30 cellular contexts compared by ENCODE assay signal in genomic region chr10:129223363-129223762, GRCh38.
"Had no signal": no experiment of that assay in that cellular context is flagged by ENCODE, and none has a peak within 500 bp of the region (broad histone marks: within the 10 kb centered on the region; RNA-seq: fewer than 3 reads in every experiment).

No MANE protein-coding gene starts in this region.

- H3K36me3 ChIP-seq: gastrocnemius medialis, prostate gland, right atrium auricular region, suprapubic skin, transverse colon, upper lobe of right lung, uterus had no signal

- H3K4me1 ChIP-seq: gastrocnemius medialis, prostate gland, right atrium auricular region, suprapubic skin, transverse colon, upper lobe of right lung, uterus had no signal

- H3K4me3 ChIP-seq: gastrocnemius medialis, lung, prostate gland, right atrium auricular region, smooth muscle cell, suprapubic skin, transverse colon, upper lobe of right lung, uterus had no signal

- H3K4me1 Mint-ChIP-seq: stimulated activated naive CD8-positive, alpha-beta T cell treated with anti-CD3 and anti-CD28 coated beads, Interleukin-15, amount 100 ng/mL, for 72 hours had no signal

- H3K27me3 ChIP-seq: gastrocnemius medialis, right atrium auricular region, suprapubic skin, transverse colon, upper lobe of right lung, uterus had no signal

- H3K27ac ChIP-seq: epithelial cell of prostate, gastrocnemius medialis, prostate gland, right atrium auricular region, suprapubic skin, transverse colon, upper lobe of right lung had no signal

- H3K9me3 ChIP-seq: gastrocnemius medialis, prostate gland, right atrium auricular region, suprapubic skin, transverse colon, upper lobe of right lung, uterus had no signal

- H3K4me3 Mint-ChIP-seq: dendritic cell treated with granulocyte-macrophage colony-stimulating factor and Interleukin-4, amounts not matched to agents 40 ng/mL and 50 ng/mL, for 4 days; endodermal cell; naive thymus-derived CD8-positive, alpha-beta T cell; nephron progenitor cell; stimulated activated naive CD8-positive, alpha-beta T cell treated with anti-CD3 and anti-CD28 coated beads, Interleukin-15, amount 100 ng/mL, for 72 hours had no signal

- H3K36me3 Mint-ChIP-seq: naive thymus-derived CD8-positive, alpha-beta T cell had no signal

- H3K9me3 Mint-ChIP-seq: dendritic cell treated with granulocyte-macrophage colony-stimulating factor and Interleukin-4, amounts not matched to agents 40 ng/mL and 50 ng/mL, for 4 days; endodermal cell; nephron progenitor cell had no signal

- FAIRE-seq: keratinocyte had no signal

- DNase-seq: effector CD8-positive, alpha-beta T cell; endodermal cell; foreskin fibroblast; gastrocnemius medialis; head of caudate nucleus; left ventricle myocardium superior; mesenchymal stem cell; midbrain; naive thymus-derived CD8-positive, alpha-beta T cell; nephron progenitor cell; nucleus accumbens; stimulated activated CD4-positive, alpha-beta T cell treated with anti-CD3 and anti-CD28 coated beads, Interleukin-12 subunit alpha, Interleukin-12 subunit beta, amount 100 ng/mL, for 4 hours; stimulated activated CD4-positive, alpha-beta T cell treated with anti-CD3 and anti-CD28 coated beads, Interleukin-1b, Interleukin-23, amount 100 ng/mL, for 48 hours; stimulated activated CD4-positive, alpha-beta T cell treated with anti-CD3 and anti-CD28 coated beads, Interleukin-4, amount 100 ng/mL, for 1 hour; stimulated activated CD8-positive, alpha-beta memory T cell treated with anti-CD3 and anti-CD28 coated beads, Interleukin-4, amount 100 ng/mL, for 48 hours; stimulated activated naive CD4-positive, alpha-beta T cell; stimulated activated naive CD8-positive, alpha-beta T cell treated with anti-CD3 and anti-CD28 coated beads, Interleukin-15, amount 100 ng/mL, for 72 hours; transverse colon; upper lobe of right lung; uterus had no signal

- H3K4me2 ChIP-seq: smooth muscle cell had no signal

- H3K27me3 Mint-ChIP-seq: dendritic cell treated with granulocyte-macrophage colony-stimulating factor and Interleukin-4, amounts not matched to agents 40 ng/mL and 50 ng/mL, for 4 days; naive thymus-derived CD8-positive, alpha-beta T cell; stimulated activated naive CD8-positive, alpha-beta T cell treated with anti-CD3 and anti-CD28 coated beads, Interleukin-15, amount 100 ng/mL, for 72 hours had no signal

- H3K27ac Mint-ChIP-seq: dendritic cell treated with granulocyte-macrophage colony-stimulating factor and Interleukin-4, amounts not matched to agents 40 ng/mL and 50 ng/mL, for 4 days; endodermal cell; naive thymus-derived CD8-positive, alpha-beta T cell; nephron progenitor cell; stimulated activated naive CD8-positive, alpha-beta T cell treated with anti-CD3 and anti-CD28 coated beads, Interleukin-15, amount 100 ng/mL, for 72 hours had no signal

- ATAC-seq: esophagus mucosa; gastrocnemius medialis; left ventricle myocardium superior; naive thymus-derived CD8-positive, alpha-beta T cell; sciatic nerve; stimulated activated naive CD8-positive, alpha-beta T cell treated with anti-CD3 and anti-CD28 coated beads, Interleukin-15, amount 100 ng/mL, for 72 hours; upper lobe of right lung had no signal
